1 cellular context compared by ENCODE assay signal in the genomic region with DNA sequence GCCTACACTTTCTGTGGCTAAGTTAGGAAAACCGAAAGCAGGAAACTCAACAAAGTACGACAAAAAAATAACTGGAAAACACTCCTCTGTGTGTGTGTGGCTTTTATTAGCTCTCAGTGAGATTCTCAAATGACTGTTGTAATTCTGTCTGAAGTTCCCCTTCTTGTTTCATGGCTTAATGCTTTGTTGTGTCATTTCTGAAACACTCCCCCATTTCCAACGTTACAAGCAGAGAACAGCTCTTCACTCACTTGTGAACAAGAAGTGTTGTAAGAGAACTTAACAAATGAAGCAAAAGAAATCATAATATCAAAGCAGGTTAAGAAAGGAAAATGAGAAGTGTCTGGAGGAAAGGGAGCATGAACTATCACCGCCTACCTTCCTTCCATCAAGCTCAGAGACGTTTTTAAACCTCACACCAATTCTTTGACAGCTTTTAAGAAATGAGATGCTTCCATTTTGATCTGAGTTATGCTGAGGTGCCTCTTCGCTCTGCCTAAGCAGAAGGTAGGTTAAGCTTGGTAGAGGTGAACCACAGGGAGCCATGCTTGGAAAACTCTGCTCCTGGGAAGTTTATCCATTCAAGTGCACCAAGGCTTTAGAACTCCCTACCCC.
TF ChIP-seq lines count a peak whose summit lies in the region.

No MANE protein-coding gene starts in this region.

TF ChIP-seq in GM12878, 131 proteins besides CTCF, POLR2A, EP300 and RAD21 (continued from another document):
- TF ChIP-seq RELB (IDR thresholded peaks at IDR 0.05; ENCODE audit: low read depth) (peak; percentile 62; the same call in 1 of the 2 replicates), FOXM1 (IDR thresholded peaks at IDR 0.05; ENCODE audit: low read depth, low read length) (peak; percentile 63; the same call in 1 of the 2 replicates), IKZF1 (conservative IDR thresholded peaks at IDR 0.05) (peak; percentile 68), IKZF2 (IDR thresholded peaks at IDR 0.05) (peak; percentile 86 to 91), ETV6 (conservative IDR thresholded peaks at IDR 0.05 in 1 of 2, IDR thresholded peaks at IDR 0.05 in 1 of 2; ENCODE audit: borderline replicate concordance in 1 of 2, low read depth in 1 of 2) (peak in 1 of 2 experiments; percentile 57; a peak in 1 of 4 replicates)
